Comparison of ENCODE assay signal across 2 cellular contexts in genomic region chr17:71413935-71414334, GRCh38.
TF ChIP-seq lines count a peak whose summit lies in the region.

No MANE protein-coding gene starts in this region.

TF ChIP-seq in SK-N-SH, 30 proteins besides CTCF, POLR2A, EP300 and RAD21 (continued from another document):
- TF ChIP-seq ZBTB33 (IDR thresholded peaks at IDR 0.05; ENCODE audit: borderline replicate concordance, low read depth) (no peak), GATA2 (CRISPR knock-in tag; IDR thresholded peaks at IDR 0.05) (no peak), TEAD4 (IDR thresholded peaks at IDR 0.05; ENCODE audit: borderline replicate concordance, insufficient read depth) (no peak), NFIC (IDR thresholded peaks at IDR 0.05; ENCODE audit: borderline replicate concordance) (no peak), SIN3A (IDR thresholded peaks at IDR 0.05; ENCODE audit: borderline replicate concordance, low read depth, low read length) (no peak), PBX3 (IDR thresholded peaks at IDR 0.05) (no peak), SMC3 (IDR thresholded peaks at IDR 0.05; ENCODE audit: low read depth, low read length) (no peak), YY1 (IDR thresholded peaks at IDR 0.05; ENCODE audit: low read depth) (no peak)

TF ChIP-seq in SK-N-SH treated with all-trans-retinoic acid at 6 μM for 48 hours, 23 proteins besides CTCF, POLR2A, EP300 and RAD21 (continued from another document):
- TF ChIP-seq POU6F1 (CRISPR knock-in tag; IDR thresholded peaks at IDR 0.05; ENCODE audit: borderline replicate concordance, low read depth), result no peak
- no peak for TF ChIP-seq ZNF565 (CRISPR knock-in tag; conservative IDR thresholded peaks at IDR 0.05; ENCODE audit: low read depth)
- no peak for TF ChIP-seq ZFP30 (CRISPR knock-in tag; IDR thresholded peaks at IDR 0.05)
- TF ChIP-seq ZNF70 (CRISPR knock-in tag; IDR thresholded peaks at IDR 0.05), result no peak
- no peak for TF ChIP-seq CSDC2 (CRISPR knock-in tag; IDR thresholded peaks at IDR 0.05)
- no peak for TF ChIP-seq ISL1 (CRISPR knock-in tag; IDR thresholded peaks at IDR 0.05)
- TF ChIP-seq BACH2 (CRISPR knock-in tag; IDR thresholded peaks at IDR 0.05; ENCODE audit: borderline replicate concordance), result no peak
- no peak for TF ChIP-seq CSRNP3 (CRISPR knock-in tag; IDR thresholded peaks at IDR 0.05)
- no peak for TF ChIP-seq TSHZ2 (CRISPR knock-in tag; IDR thresholded peaks at IDR 0.05)
